ENCODE assay signal across 26 cellular contexts in the genomic region with DNA sequence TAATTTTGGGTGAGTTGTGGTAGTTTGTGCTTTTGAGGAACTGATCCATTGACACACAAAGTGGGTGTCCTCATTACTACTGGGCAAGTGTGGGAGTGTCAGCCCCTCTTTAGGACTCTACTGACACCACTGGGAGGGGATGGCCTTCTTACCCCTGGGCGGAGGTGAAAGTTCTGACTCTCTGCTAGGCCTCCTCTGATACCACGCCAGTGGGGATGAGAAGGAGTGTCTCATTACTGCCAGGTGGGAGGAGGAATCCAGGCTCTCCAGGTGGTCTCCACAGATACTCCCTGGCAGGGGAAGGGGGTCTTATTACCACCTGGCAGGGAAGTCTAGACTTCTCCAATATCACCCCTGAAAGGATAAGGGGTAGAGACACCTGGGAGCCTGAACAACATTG. TPM values are rescaled to one million over a fixed set of nuclear protein-coding genes. Genes with fewer than 3 reads are reported as not detected.
DNase-seq lines count a peak whose midpoint lies in the region; ATAC-seq, FAIRE-seq and TF ChIP-seq lines count a peak whose summit lies in the region.
"Had no signal": no experiment of that assay in that cellular context is flagged by ENCODE, and none has a peak within 500 bp of the region (broad histone marks: within the 10 kb centered on the region; RNA-seq: fewer than 3 reads in every experiment).

No MANE protein-coding gene starts in this region.

- H3K36me3 ChIP-seq in left ventricle myocardium inferior (no peaks in the 10 kb centered on the region), right atrium auricular region (no peaks in the 10 kb centered on the region), GM12878 (ENCODE audit: control insufficient read depth in 2 of 2, insufficient read depth in 2 of 2, low read length in 1 of 2) (no peaks in the 10 kb centered on the region; a peak in 2 of 4 replicates), kidney (ENCODE audit: control insufficient read depth in 1 of 2, insufficient read depth in 2 of 2, low read length in 2 of 2) (no peaks in the 10 kb centered on the region)
- H3K36me3 ChIP-seq: ascending aorta, gastroesophageal sphincter, ovary had no signal

- SMC1A ChIA-PET in GM12878 (lab: Charles Lee; ENCODE audit: uncharacterized antibody, unreplicated experiment) = interaction anchor here (1.5 to 1.6 kb wide), 2 partner anchors 8 to 10 kb away, joined by 5 to 6 read pairs; a partner anchor contains a TSS

- TF ChIP-seq CTCF in left ventricle myocardium inferior (IDR thresholded peaks at IDR 0.05; ENCODE audit: borderline replicate concordance) = no peak
- TF ChIP-seq CTCF in right atrium auricular region (IDR thresholded peaks at IDR 0.05) = no peak
- TF ChIP-seq CTCF in GM12878 (IDR thresholded peaks at IDR 0.05 in 2 of 3, conservative IDR thresholded peaks at IDR 0.05 in 1 of 3; ENCODE audit: control insufficient read depth in 2 of 3, extremely low read depth in 1 of 3, insufficient read depth in 1 of 3, low read depth in 3 of 3, low read length in 3 of 3) = no peak
- TF ChIP-seq CTCF in kidney (IDR thresholded peaks at IDR 0.05; ENCODE audit: borderline replicate concordance, extremely low read depth, insufficient read depth) = no peak

- DNase-seq in left ventricle myocardium inferior (no peak), right atrium auricular region (ENCODE audit: low spot score) (no peak), MV-4-11 (lab: John Stamatoyannopoulos, UW) (peak; percentile 57), GM12878 (ENCODE audit: low read depth, low spot score) (no peak), kidney (no peak), COLO829 (ENCODE audit: low spot score) (no peak)
- DNase-seq: activated CD4-positive, alpha-beta T cell treated with anti-CD3 and anti-CD28 coated beads for 4 hours; activated naive CD8-positive, alpha-beta T cell treated with anti-CD3 and anti-CD28 coated beads, Interleukin-2, amount 10 ng/mL, durations not matched to agents 7 days and 5 days; CD8-positive, alpha-beta memory T cell; effector CD4-positive, alpha-beta T cell; hippocampal formation; Kasumi-1; left cardiac atrium; mammary epithelial cell; NCI-H1092; NCI-H187; NCI-H524 treated with DMSO at 0.1 percent for 48 hours; ovary; SHP77 treated with DMSO at 0.1 percent for 48 hours; stimulated activated naive CD4-positive, alpha-beta T cell; SW 1271 had no signal

- no peak overlapping the region for H2AFZ ChIP-seq in GM12878 (ENCODE audit: control insufficient read depth, low read depth, low read length)

- peaks cover 82% of the 10 kb centered on the region for H3K4me1 ChIP-seq in left ventricle myocardium inferior
- H3K4me1 ChIP-seq in right atrium auricular region = no peaks in the 10 kb centered on the region
- H3K4me1 ChIP-seq in GM12878 (ENCODE audit: control insufficient read depth, insufficient read depth, low read length) = peaks cover 3% of the 10 kb centered on the region; the same call in 1 of the 2 replicates
- H3K4me1 ChIP-seq in kidney (ENCODE audit: control insufficient read depth in 1 of 2, insufficient read depth in 1 of 2, low read depth in 1 of 2, low read length in 2 of 2) = peaks cover 3 to 15% of the 10 kb centered on the region in 2 donors
- H3K4me1 ChIP-seq: ascending aorta had no signal

- H3K27me3 ChIP-seq in left ventricle myocardium inferior (ENCODE audit: low read depth) = no peaks in the 10 kb centered on the region
- H3K27me3 ChIP-seq in right atrium auricular region = no peaks in the 10 kb centered on the region
- H3K27me3 ChIP-seq in GM12878 (replicated peaks in 1 of 2; ENCODE audit: control insufficient read depth in 2 of 2, insufficient read depth in 2 of 2, low read length in 1 of 2) = no peaks in the 10 kb centered on the region
- H3K27me3 ChIP-seq: ascending aorta, gastroesophageal sphincter, ovary had no signal

- no peak for TF ChIP-seq EP300 in GM12878 (IDR thresholded peaks at IDR 0.05; ENCODE audit: borderline replicate concordance in 1 of 2, control insufficient read depth in 1 of 2, low read depth in 2 of 2, low read length in 2 of 2)

- H4K20me1 ChIP-seq in GM12878 (ENCODE audit: control insufficient read depth, insufficient read depth) = no peaks in the 10 kb centered on the region

- in situ Hi-C loops in GM12878 (cut with MboI) = no loop called here

- no peak for TF ChIP-seq POLR2A in GM12878 (IDR thresholded peaks at IDR 0.05; ENCODE audit: low read depth, low read length)

- intact Hi-C loops in left ventricle myocardium inferior (cut with micrococcal nuclease) = loop anchor here (10.0 kb wide), 1 partner anchor 249 kb away; no protein-coding TSS in a partner anchor
- intact Hi-C loops in GM12878 (cut with micrococcal nuclease; ENCODE audit: unreplicated experiment) = no loop called here
- intact Hi-C loops in kidney (cut with DNase I) = no loop called here

- H3K79me2 ChIP-seq in GM12878 (ENCODE audit: control insufficient read depth, insufficient read depth, low read length) = peaks cover 8% of the 10 kb centered on the region

- no peak for TF ChIP-seq RAD21 in GM12878 (IDR thresholded peaks at IDR 0.05; ENCODE audit: insufficient read depth, low read depth, low read length)

- H3K4me3 ChIP-seq in left ventricle myocardium inferior (no peak overlapping the region), right atrium auricular region (no peak overlapping the region), GM12878 (no peak overlapping the region), kidney (ENCODE audit: low read length in 2 of 2) (no peak overlapping the region)
- H3K4me3 ChIP-seq: ascending aorta, gastroesophageal sphincter, ovary had no signal

- H3K27ac ChIP-seq in left ventricle myocardium inferior (replicated peaks) (peak overlapping the region; percentile 44), right atrium auricular region (no peak overlapping the region), GM12878 (ENCODE audit: control insufficient read depth, insufficient read depth) (no peak overlapping the region), kidney (ENCODE audit: low read depth in 2 of 2, low read length in 2 of 2) (no peak overlapping the region)
- H3K27ac ChIP-seq: ascending aorta, ovary had no signal

- H3K9ac ChIP-seq in GM12878 (ENCODE audit: control insufficient read depth, insufficient read depth, low read length) (no peak overlapping the region), kidney (ENCODE audit: low read length in 2 of 2) (no peak overlapping the region)

- WGBS in GM12878 (ENCODE audit: insufficient coverage, insufficient replicate concordance, low lambda C conversion rate, missing lambda C conversion rate) = 91% methylated on average over 2 of the region's 2 CpGs

- CTCF ChIA-PET in GM12878 (lab: Yijun Ruan, JAX) = interaction anchor here (1.6 kb wide), 1 partner anchor 291 kb away, joined by 8 read pairs; no protein-coding TSS in a partner anchor

- FAIRE-seq in GM12878 (lab: Jason Lieb, UNC) (no peak), kidney (lab: Jason Lieb, UNC) (no peak)
- FAIRE-seq: colon, RCC 7860 had no signal

- H3K4me2 ChIP-seq in GM12878 (ENCODE audit: control insufficient read depth, insufficient read depth) = no peak overlapping the region

- POLR2A ChIA-PET in GM12878 (lab: Charles Lee) = interaction anchor here (0.7 to 1.3 kb wide), 2 partner anchors 9 to 16 kb away, joined by 3 to 4 read pairs; no protein-coding TSS in a partner anchor

- RAD21 ChIA-PET in GM12878 (lab: Charles Lee; ENCODE audit: unreplicated experiment) = interaction anchor here (1.7 kb wide), 1 partner anchor 118 kb away, joined by 3 read pairs; no protein-coding TSS in a partner anchor

- no TSS peak for BruUV-seq in GM12878 (replicated peaks; lab: Mats Ljungman, UMichigan)

- H3K9me3 ChIP-seq in left ventricle myocardium inferior (replicated peaks) (no peaks in the 10 kb centered on the region), right atrium auricular region (no peaks in the 10 kb centered on the region), GM12878 (replicated peaks; ENCODE audit: control insufficient read depth, insufficient read depth, low read length) (no peaks in the 10 kb centered on the region), kidney (ENCODE audit: control insufficient read depth in 1 of 2, low read length in 2 of 2) (no peaks in the 10 kb centered on the region)
- H3K9me3 ChIP-seq: ascending aorta, gastroesophageal sphincter, ovary had no signal

- ATAC-seq in GM12878 (peak; percentile 75), HG02571 (IDR thresholded peaks at IDR 0.05; ENCODE audit: unreplicated experiment) (no peak)
- ATAC-seq: gastroesophageal sphincter, left cardiac atrium had no signal

TF ChIP-seq in GM12878, 131 proteins besides CTCF, POLR2A, EP300 and RAD21:
- TF ChIP-seq SPI1 (IDR thresholded peaks at IDR 0.05; ENCODE audit: borderline replicate concordance, insufficient read depth, low read depth, low read length) (peak; percentile 69; the same call in 1 of the 2 replicates), BHLHE40 (IDR thresholded peaks at IDR 0.05; ENCODE audit: borderline replicate concordance in 1 of 2, low read depth in 2 of 2, low read length in 1 of 2) (no peak), SIX5 (IDR thresholded peaks at IDR 0.05; ENCODE audit: low read depth, low read length, severe bottlenecking) (no peak)

RNA-seq across cellular contexts. Expression of a gene that starts 9.1 kb away (rescaled TPM):
- total RNA-seq in left ventricle myocardium inferior (41.0 TPM), right atrium auricular region (10 to 100 TPM; 13.2 to 14.3 TPM), GM12878 (2014; rRNA removed) (9.6 and 11.1 TPM in 2 replicates), GM12878 (2014; rRNA removed; fragmentation: Illumina TruSeq; extraction: Trizol) (14.5 and 15.7 TPM in 2 replicates), GM12878 (2021) (17.5 and 18.6 TPM in 2 replicates), kidney (19.4 TPM)
- total RNA-seq in GM12878 (2013; cell fraction: nucleolus; rRNA removed) = 56.2 and 59.7 TPM in 2 replicates
- 1.8 TPM for polyA plus RNA-seq in GM12878 (2011; ENCODE audit: low read depth)
- polyA plus RNA-seq in GM12878 (2011; rRNA removed) (16.2 and 22.7 TPM in 2 replicates), GM12878 (2014; fragmentation: Illumina TruSeq; extraction: Trizol) (10.8 and 11.9 TPM in 2 replicates), GM12878 (2014; fragmentation: Nextera tagmentation; extraction: Ambion mirVana) (10 to 100 TPM in 1 of 2 experiments, 1 to 10 TPM in 1; 8.1 to 33.0 TPM), GM12878 (2014; rRNA removed) (8.5 and 9.4 TPM in 2 replicates), GM12878 (2016; fragmentation: Nextera tagmentation; extraction: Ambion mirVana) (10 to 100 TPM; 22.7 to 24.3 TPM), kidney (ENCODE audit: insufficient read depth, low read depth, low replicate concordance) (5.6 TPM)
- 8.1 and 8.3 TPM in 2 replicates for polyA plus RNA-seq in GM12878 (2011; cell fraction: cytosol; rRNA removed)
- polyA plus RNA-seq in GM12878 (2011; cell fraction: nucleus; rRNA removed) = 8.1 and 8.3 TPM in 2 replicates
- 2.9 and 3.3 TPM in 2 replicates for polyA plus RNA-seq in GM12878 (2012)
- polyA minus RNA-seq in GM12878 (2011; rRNA and poly(A)+ RNA removed) = 33.5 and 41.1 TPM in 2 replicates
- polyA minus RNA-seq in GM12878 (2011; cell fraction: cytosol; rRNA and poly(A)+ RNA removed) = 9.9 and 10.3 TPM in 2 replicates
- polyA minus RNA-seq in GM12878 (2011; cell fraction: nucleus; rRNA and poly(A)+ RNA removed) = 19.6 and 39.4 TPM in 2 replicates
